In genomic region chrX:140053841-140054240, GRCh38 we compare ENCODE assay signal across 1 cellular context.
TF ChIP-seq lines count a peak whose summit lies in the region.

No MANE protein-coding gene starts in this region.

TF ChIP-seq in GM23338, 12 proteins besides CTCF, POLR2A, EP300 and RAD21 (continued from another document):
- TF ChIP-seq, protein P1, sequence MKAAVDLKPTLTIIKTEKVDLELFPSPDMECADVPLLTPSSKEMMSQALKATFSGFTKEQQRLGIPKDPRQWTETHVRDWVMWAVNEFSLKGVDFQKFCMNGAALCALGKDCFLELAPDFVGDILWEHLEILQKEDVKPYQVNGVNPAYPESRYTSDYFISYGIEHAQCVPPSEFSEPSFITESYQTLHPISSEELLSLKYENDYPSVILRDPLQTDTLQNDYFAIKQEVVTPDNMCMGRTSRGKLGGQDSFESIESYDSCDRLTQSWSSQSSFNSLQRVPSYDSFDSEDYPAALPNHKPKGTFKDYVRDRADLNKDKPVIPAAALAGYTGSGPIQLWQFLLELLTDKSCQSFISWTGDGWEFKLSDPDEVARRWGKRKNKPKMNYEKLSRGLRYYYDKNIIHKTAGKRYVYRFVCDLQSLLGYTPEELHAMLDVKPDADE (IDR thresholded peaks at IDR 0.05), result no peak
- TF ChIP-seq, protein P2, sequence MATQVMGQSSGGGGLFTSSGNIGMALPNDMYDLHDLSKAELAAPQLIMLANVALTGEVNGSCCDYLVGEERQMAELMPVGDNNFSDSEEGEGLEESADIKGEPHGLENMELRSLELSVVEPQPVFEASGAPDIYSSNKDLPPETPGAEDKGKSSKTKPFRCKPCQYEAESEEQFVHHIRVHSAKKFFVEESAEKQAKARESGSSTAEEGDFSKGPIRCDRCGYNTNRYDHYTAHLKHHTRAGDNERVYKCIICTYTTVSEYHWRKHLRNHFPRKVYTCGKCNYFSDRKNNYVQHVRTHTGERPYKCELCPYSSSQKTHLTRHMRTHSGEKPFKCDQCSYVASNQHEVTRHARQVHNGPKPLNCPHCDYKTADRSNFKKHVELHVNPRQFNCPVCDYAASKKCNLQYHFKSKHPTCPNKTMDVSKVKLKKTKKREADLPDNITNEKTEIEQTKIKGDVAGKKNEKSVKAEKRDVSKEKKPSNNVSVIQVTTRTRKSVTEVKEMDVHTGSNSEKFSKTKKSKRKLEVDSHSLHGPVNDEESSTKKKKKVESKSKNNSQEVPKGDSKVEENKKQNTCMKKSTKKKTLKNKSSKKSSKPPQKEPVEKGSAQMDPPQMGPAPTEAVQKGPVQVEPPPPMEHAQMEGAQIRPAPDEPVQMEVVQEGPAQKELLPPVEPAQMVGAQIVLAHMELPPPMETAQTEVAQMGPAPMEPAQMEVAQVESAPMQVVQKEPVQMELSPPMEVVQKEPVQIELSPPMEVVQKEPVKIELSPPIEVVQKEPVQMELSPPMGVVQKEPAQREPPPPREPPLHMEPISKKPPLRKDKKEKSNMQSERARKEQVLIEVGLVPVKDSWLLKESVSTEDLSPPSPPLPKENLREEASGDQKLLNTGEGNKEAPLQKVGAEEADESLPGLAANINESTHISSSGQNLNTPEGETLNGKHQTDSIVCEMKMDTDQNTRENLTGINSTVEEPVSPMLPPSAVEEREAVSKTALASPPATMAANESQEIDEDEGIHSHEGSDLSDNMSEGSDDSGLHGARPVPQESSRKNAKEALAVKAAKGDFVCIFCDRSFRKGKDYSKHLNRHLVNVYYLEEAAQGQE (IDR thresholded peaks at IDR 0.05; ENCODE audit: unreplicated experiment), result no peak
- TF ChIP-seq ZNF331 (CRISPR knock-in tag; IDR thresholded peaks at IDR 0.05; ENCODE audit: low read depth), result no peak
- TF ChIP-seq POLR2AphosphoS5 (IDR thresholded peaks at IDR 0.05; ENCODE audit: low read depth), result no peak
- TF ChIP-seq, protein P3, sequence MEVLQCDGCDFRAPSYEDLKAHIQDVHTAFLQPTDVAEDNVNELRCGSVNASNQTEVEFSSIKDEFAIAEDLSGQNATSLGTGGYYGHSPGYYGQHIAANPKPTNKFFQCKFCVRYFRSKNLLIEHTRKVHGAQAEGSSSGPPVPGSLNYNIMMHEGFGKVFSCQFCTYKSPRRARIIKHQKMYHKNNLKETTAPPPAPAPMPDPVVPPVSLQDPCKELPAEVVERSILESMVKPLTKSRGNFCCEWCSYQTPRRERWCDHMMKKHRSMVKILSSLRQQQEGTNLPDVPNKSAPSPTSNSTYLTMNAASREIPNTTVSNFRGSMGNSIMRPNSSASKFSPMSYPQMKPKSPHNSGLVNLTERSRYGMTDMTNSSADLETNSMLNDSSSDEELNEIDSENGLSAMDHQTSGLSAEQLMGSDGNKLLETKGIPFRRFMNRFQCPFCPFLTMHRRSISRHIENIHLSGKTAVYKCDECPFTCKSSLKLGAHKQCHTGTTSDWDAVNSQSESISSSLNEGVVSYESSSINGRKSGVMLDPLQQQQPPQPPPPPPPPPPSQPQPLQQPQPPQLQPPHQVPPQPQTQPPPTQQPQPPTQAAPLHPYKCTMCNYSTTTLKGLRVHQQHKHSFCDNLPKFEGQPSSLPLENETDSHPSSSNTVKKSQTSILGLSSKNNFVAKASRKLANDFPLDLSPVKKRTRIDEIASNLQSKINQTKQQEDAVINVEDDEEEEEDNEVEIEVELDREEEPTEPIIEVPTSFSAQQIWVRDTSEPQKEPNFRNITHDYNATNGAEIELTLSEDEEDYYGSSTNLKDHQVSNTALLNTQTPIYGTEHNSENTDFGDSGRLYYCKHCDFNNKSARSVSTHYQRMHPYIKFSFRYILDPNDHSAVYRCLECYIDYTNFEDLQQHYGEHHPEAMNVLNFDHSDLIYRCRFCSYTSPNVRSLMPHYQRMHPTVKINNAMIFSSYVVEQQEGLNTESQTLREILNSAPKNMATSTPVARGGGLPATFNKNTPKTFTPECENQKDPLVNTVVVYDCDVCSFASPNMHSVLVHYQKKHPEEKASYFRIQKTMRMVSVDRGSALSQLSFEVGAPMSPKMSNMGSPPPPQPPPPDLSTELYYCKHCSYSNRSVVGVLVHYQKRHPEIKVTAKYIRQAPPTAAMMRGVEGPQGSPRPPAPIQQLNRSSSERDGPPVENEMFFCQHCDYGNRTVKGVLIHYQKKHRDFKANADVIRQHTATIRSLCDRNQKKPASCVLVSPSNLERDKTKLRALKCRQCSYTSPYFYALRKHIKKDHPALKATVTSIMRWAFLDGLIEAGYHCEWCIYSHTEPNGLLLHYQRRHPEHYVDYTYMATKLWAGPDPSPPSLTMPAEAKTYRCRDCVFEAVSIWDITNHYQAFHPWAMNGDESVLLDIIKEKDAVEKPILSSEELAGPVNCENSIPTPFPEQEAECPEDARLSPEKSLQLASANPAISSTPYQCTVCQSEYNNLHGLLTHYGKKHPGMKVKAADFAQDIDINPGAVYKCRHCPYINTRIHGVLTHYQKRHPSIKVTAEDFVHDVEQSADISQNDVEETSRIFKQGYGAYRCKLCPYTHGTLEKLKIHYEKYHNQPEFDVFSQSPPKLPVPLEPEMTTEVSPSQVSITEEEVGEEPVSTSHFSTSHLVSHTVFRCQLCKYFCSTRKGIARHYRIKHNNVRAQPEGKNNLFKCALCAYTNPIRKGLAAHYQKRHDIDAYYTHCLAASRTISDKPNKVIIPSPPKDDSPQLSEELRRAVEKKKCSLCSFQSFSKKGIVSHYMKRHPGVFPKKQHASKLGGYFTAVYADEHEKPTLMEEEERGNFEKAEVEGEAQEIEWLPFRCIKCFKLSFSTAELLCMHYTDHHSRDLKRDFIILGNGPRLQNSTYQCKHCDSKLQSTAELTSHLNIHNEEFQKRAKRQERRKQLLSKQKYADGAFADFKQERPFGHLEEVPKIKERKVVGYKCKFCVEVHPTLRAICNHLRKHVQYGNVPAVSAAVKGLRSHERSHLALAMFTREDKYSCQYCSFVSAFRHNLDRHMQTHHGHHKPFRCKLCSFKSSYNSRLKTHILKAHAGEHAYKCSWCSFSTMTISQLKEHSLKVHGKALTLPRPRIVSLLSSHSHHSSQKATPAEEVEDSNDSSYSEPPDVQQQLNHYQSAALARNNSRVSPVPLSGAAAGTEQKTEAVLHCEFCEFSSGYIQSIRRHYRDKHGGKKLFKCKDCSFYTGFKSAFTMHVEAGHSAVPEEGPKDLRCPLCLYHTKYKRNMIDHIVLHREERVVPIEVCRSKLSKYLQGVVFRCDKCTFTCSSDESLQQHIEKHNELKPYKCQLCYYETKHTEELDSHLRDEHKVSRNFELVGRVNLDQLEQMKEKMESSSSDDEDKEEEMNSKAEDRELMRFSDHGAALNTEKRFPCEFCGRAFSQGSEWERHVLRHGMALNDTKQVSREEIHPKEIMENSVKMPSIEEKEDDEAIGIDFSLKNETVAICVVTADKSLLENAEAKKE (CRISPR knock-in tag; IDR thresholded peaks at IDR 0.05), result no peak
- no peak for TF ChIP-seq ZNF114 (CRISPR knock-in tag; IDR thresholded peaks at IDR 0.05)
- no peak for TF ChIP-seq JUNB (IDR thresholded peaks at IDR 0.05; ENCODE audit: unreplicated experiment)
- no peak for TF ChIP-seq EZH2 (IDR thresholded peaks at IDR 0.05; ENCODE audit: low read depth, unreplicated experiment)
- no peak for TF ChIP-seq EZH2phosphoT487 (IDR thresholded peaks at IDR 0.05; ENCODE audit: unreplicated experiment)
- no peak for TF ChIP-seq NANOG (IDR thresholded peaks at IDR 0.05; ENCODE audit: borderline replicate concordance)
- TF ChIP-seq CREB1 (CRISPR knock-in tag; IDR thresholded peaks at IDR 0.05; ENCODE audit: low read depth), result no peak
